In the genomic region with DNA sequence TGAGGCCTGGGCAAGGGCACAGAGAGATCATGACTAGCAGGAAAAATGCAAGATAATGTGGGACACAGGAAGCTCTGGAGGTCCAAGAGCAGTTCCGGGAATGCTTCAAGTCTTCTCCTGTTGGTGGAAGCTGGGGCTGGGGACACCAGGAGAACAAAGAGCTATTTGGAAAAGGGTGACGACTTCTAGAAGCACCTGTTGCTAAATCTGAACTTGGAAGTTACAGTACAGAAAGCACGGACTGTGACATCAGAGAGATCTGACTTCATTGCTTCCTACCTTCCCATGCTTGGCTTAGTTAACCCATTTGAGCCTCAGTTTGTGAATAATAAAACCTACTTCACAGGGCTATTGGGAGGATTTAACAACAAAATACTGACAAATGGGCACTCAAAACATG, we compare ENCODE assay signal across 1 cellular context.
TF ChIP-seq lines count a peak whose summit lies in the region.

No MANE protein-coding gene starts in this region.

TF ChIP-seq in H1, 55 proteins besides CTCF, POLR2A, EP300 and RAD21:
- TF ChIP-seq SIN3A (conservative IDR thresholded peaks at IDR 0.05 in 1 of 2, IDR thresholded peaks at IDR 0.05 in 1 of 2; ENCODE audit: low read depth in 1 of 2, low read length in 2 of 2) (no peak), NRF1 (IDR thresholded peaks at IDR 0.05; ENCODE audit: low read depth, low read length) (no peak), TCF12 (IDR thresholded peaks at IDR 0.05; ENCODE audit: low read depth, low read length) (no peak), CHD1 (IDR thresholded peaks at IDR 0.05; ENCODE audit: low read depth, low read length) (no peak), RFX5 (IDR thresholded peaks at IDR 0.05; ENCODE audit: borderline replicate concordance, low read depth, low read length) (no peak), PHF8 (conservative IDR thresholded peaks at IDR 0.05; ENCODE audit: low read depth, low read length) (no peak), FOSL1 (IDR thresholded peaks at IDR 0.05; ENCODE audit: insufficient read depth, low read depth, low read length) (no peak), TBP (IDR thresholded peaks at IDR 0.05; ENCODE audit: low read depth, low read length) (no peak), SUZ12 (IDR thresholded peaks at IDR 0.05; ENCODE audit: low read length) (no peak)
TF ChIP-seq in H1: peak in this region for 0.
